In genomic region chr13:26221399-26221720, GRCh38 we compare ENCODE assay signal across 1 cellular context.
TF ChIP-seq lines count a peak whose summit lies in the region.

No MANE protein-coding gene starts in this region.

TF ChIP-seq in IMR-90, 13 proteins besides CTCF, POLR2A, EP300 and RAD21 (continued from another document):
- TF ChIP-seq USF2 (IDR thresholded peaks at IDR 0.05; ENCODE audit: low read depth, low read length) = no peak
- TF ChIP-seq, protein P1, sequence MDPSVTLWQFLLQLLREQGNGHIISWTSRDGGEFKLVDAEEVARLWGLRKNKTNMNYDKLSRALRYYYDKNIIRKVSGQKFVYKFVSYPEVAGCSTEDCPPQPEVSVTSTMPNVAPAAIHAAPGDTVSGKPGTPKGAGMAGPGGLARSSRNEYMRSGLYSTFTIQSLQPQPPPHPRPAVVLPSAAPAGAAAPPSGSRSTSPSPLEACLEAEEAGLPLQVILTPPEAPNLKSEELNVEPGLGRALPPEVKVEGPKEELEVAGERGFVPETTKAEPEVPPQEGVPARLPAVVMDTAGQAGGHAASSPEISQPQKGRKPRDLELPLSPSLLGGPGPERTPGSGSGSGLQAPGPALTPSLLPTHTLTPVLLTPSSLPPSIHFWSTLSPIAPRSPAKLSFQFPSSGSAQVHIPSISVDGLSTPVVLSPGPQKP (IDR thresholded peaks at IDR 0.05; ENCODE audit: borderline replicate concordance, low read depth, low read length) = no peak
- TF ChIP-seq MAZ (IDR thresholded peaks at IDR 0.05; ENCODE audit: borderline replicate concordance, low read depth, low read length) = no peak
- TF ChIP-seq NFE2L2 (IDR thresholded peaks at IDR 0.05; ENCODE audit: low read depth, low read length) = no peak
- no peak for TF ChIP-seq CEBPB (IDR thresholded peaks at IDR 0.05; ENCODE audit: low read depth, low read length)
- TF ChIP-seq BHLHE40 (IDR thresholded peaks at IDR 0.05; ENCODE audit: low read depth, low read length) = no peak
